Comparison of ENCODE assay signal across 8 cellular contexts in the genomic region with DNA sequence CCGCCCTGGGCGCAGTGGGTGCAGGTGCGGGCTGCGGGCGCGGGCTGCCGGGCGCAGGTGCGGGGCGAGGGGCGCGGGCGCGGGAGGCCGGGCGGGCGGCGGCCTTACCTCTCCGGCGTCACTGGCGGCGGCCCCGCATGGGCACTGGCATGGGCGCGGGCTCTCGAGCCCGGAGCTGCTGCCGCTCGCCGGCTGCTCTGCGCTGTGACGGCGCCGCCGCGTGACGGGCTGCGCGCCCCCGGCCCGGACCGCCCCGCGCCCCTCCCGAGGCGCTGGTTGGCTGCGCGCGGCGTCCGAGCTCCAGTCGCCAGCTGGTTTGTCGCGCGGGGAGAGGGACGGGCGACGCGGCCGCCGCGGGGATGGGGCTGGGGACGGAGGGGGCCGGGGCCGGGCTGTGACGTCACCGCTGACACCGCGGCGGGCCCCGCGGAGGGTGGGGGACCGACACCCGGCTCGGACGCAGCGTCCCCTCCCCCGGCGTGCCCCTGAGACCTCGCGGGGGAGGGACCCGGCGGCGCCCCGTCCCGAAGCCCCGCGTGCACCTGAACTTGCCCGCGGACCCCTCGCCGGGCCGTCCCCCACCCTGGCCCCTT. TPM values are rescaled to one million over a fixed set of nuclear protein-coding genes. Genes with fewer than 3 reads are reported as not detected.
A peak's percentile ranks its signal among the peaks of the same experiment; 100 is the strongest.
DNase-seq lines count a peak whose midpoint lies in the region; ATAC-seq and TF ChIP-seq lines count a peak whose summit lies in the region.

A gene with protein sequence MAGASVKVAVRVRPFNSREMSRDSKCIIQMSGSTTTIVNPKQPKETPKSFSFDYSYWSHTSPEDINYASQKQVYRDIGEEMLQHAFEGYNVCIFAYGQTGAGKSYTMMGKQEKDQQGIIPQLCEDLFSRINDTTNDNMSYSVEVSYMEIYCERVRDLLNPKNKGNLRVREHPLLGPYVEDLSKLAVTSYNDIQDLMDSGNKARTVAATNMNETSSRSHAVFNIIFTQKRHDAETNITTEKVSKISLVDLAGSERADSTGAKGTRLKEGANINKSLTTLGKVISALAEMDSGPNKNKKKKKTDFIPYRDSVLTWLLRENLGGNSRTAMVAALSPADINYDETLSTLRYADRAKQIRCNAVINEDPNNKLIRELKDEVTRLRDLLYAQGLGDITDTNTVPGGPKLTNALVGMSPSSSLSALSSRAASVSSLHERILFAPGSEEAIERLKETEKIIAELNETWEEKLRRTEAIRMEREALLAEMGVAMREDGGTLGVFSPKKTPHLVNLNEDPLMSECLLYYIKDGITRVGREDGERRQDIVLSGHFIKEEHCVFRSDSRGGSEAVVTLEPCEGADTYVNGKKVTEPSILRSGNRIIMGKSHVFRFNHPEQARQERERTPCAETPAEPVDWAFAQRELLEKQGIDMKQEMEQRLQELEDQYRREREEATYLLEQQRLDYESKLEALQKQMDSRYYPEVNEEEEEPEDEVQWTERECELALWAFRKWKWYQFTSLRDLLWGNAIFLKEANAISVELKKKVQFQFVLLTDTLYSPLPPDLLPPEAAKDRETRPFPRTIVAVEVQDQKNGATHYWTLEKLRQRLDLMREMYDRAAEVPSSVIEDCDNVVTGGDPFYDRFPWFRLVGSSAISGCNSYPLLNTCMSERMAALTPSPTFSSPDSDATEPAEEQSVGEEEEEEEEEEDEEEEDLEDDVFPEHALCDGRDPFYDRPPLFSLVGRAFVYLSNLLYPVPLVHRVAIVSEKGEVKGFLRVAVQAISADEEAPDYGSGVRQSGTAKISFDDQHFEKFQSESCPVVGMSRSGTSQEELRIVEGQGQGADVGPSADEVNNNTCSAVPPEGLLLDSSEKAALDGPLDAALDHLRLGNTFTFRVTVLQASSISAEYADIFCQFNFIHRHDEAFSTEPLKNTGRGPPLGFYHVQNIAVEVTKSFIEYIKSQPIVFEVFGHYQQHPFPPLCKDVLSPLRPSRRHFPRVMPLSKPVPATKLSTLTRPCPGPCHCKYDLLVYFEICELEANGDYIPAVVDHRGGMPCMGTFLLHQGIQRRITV (N-terminal part only) (minus strand): TSS at position 206 of the 593 bp plus-strand sequence. CDS start 22,467 bp downstream, outside the sequence.

- H3K4me3 Mint-ChIP-seq in Caco-2 (ENCODE audit: unreplicated experiment), result peak within 1 kb of the TSS; percentile 70

- H3K27me3 ChIP-seq in Caco-2 (replicated peaks; ENCODE audit: control insufficient read depth, insufficient read depth, low read length), result no peaks in the 10 kb centered on the region
- H3K27me3 ChIP-seq in adipocyte (replicated peaks; ENCODE audit: control insufficient read depth, insufficient read depth, low read length), result peaks cover 70% of the 10 kb centered on the region
- peaks cover 65 to 83% of the 10 kb centered on the region in 2 experiments for H3K27me3 ChIP-seq in mesenchymal stem cell (ENCODE audit: control insufficient read depth in 1 of 2, insufficient read depth in 1 of 2, low read length in 2 of 2)

- H2BK120ac ChIP-seq in mesenchymal stem cell (ENCODE audit: low read depth, low read length), result no peak within 1 kb of the TSS

- peaks cover 21% of the 10 kb centered on the region for H3K27me3 Mint-ChIP-seq in Caco-2 (ENCODE audit: insufficient read depth, unreplicated experiment)

- no peaks in the 10 kb centered on the region for H3K4me1 Mint-ChIP-seq in Caco-2 (ENCODE audit: low read depth, unreplicated experiment)

- ATAC-seq in GM21367 (IDR thresholded peaks at IDR 0.05; ENCODE audit: unreplicated experiment), result no peak
- ATAC-seq in HG03045 (IDR thresholded peaks at IDR 0.05; ENCODE audit: unreplicated experiment), result no peak
- no peak for ATAC-seq in HG03521 (IDR thresholded peaks at IDR 0.05; ENCODE audit: unreplicated experiment)

- no peak for TF ChIP-seq CTCF in Caco-2 (IDR thresholded peaks at IDR 0.05; ENCODE audit: insufficient read depth in 1 of 2, low read depth in 1 of 2, low read length in 1 of 2, severe bottlenecking in 1 of 2, unreplicated experiment in 1 of 2)

- peak within 1 kb of the TSS; percentile 27 for H3K4me3 ChIP-seq in Caco-2 (ENCODE audit: low read depth, low read length)
- H3K4me3 ChIP-seq in adipocyte (ENCODE audit: low read length), result no peak within 1 kb of the TSS
- no peak within 1 kb of the TSS for H3K4me3 ChIP-seq in mesenchymal stem cell (ENCODE audit: insufficient read depth in 1 of 2, low read depth in 1 of 2, low read length in 2 of 2)

- POLR2A ChIA-PET in Caco-2 (lab: Charles Lee), result interaction anchor here (0.6 to 1.0 kb wide), 2 partner anchors 26 to 77 kb away, joined by 8 to 10 read pairs; no protein-coding TSS in a partner anchor

- H2AK5ac ChIP-seq in mesenchymal stem cell (ENCODE audit: low read length, severe bottlenecking), result no peak within 1 kb of the TSS

- no peak within 1 kb of the TSS for H3K27ac Mint-ChIP-seq in Caco-2 (ENCODE audit: unreplicated experiment)

- no peak within 1 kb of the TSS for H3K9ac ChIP-seq in adipocyte (ENCODE audit: low read length)
- no peak within 1 kb of the TSS for H3K9ac ChIP-seq in mesenchymal stem cell (ENCODE audit: low read length)

- H3K4ac ChIP-seq in mesenchymal stem cell (ENCODE audit: low read depth in 1 of 2, low read length in 2 of 2), result no peak within 1 kb of the TSS

- H2BK12ac ChIP-seq in mesenchymal stem cell (ENCODE audit: low read length in 2 of 2), result no peak within 1 kb of the TSS

- H3K9me3 ChIP-seq in Caco-2 (no peaks in the 10 kb centered on the region), adipocyte (ENCODE audit: control insufficient read depth, low read length) (peaks cover 16% of the 10 kb centered on the region), mesenchymal stem cell (ENCODE audit: control insufficient read depth, low read length) (peaks cover 18% of the 10 kb centered on the region)

- DNase-seq in Caco-2, result peak in 1 of 2 experiments; percentile 79
- peak; percentile 61 to 85 for DNase-seq in NCI-H187 (lab: John Stamatoyannopoulos, UW)
- peak; percentile 29 for DNase-seq in adipocyte (ENCODE audit: low read depth)
- DNase-seq in mesenchymal stem cell, result no peak
- DNase-seq in T-helper 1 cell, result no peak

- H2BK5ac ChIP-seq in mesenchymal stem cell (ENCODE audit: low read depth, low read length, poor library complexity, severe bottlenecking), result no peak within 1 kb of the TSS

- H3K18ac ChIP-seq in mesenchymal stem cell (ENCODE audit: low read depth in 1 of 2, low read length in 2 of 2), result no peak within 1 kb of the TSS

- no peak within 1 kb of the TSS for H3K23ac ChIP-seq in mesenchymal stem cell (ENCODE audit: low read length in 2 of 2)

- H3K27ac ChIP-seq in mesenchymal stem cell (ENCODE audit: low read length, poor library complexity, severe bottlenecking), result no peak within 1 kb of the TSS

- no peaks in the 10 kb centered on the region for H3K79me1 ChIP-seq in mesenchymal stem cell (replicated peaks; ENCODE audit: low read length, poor library complexity, severe bottlenecking)

- H3K36me3 ChIP-seq in Caco-2 (ENCODE audit: control insufficient read depth, insufficient read depth, low read length), result no peaks in the 10 kb centered on the region
- no peaks in the 10 kb centered on the region for H3K36me3 ChIP-seq in adipocyte (ENCODE audit: control insufficient read depth, insufficient read depth, low read length, severe bottlenecking)
- H3K36me3 ChIP-seq in mesenchymal stem cell (ENCODE audit: control insufficient read depth in 1 of 2, insufficient read depth in 2 of 2, low read depth in 1 of 2, low read length in 2 of 2), result no peaks in the 10 kb centered on the region

- 3% methylated on average over 31 of the region's 93 CpGs for WGBS in mesenchymal stem cell

- no TSS peak for BruUV-seq in Caco-2 (replicated peaks; lab: Mats Ljungman, UMichigan)

- no peak within 1 kb of the TSS for H4K8ac ChIP-seq in mesenchymal stem cell (ENCODE audit: low read length)

- H2BK15ac ChIP-seq in mesenchymal stem cell (ENCODE audit: low read depth, poor library complexity, severe bottlenecking), result no peak within 1 kb of the TSS

- no peak within 1 kb of the TSS for H2AFZ ChIP-seq in mesenchymal stem cell (ENCODE audit: low read depth, low read length)

- peaks cover 9% of the 10 kb centered on the region for H3K9me3 Mint-ChIP-seq in Caco-2 (ENCODE audit: unreplicated experiment)

- no peaks in the 10 kb centered on the region for H3K36me3 Mint-ChIP-seq in Caco-2 (ENCODE audit: insufficient read depth, unreplicated experiment)

- CTCF ChIA-PET in Caco-2 (lab: Charles Lee), result interaction anchor here (1.7 kb wide), 1 partner anchor 20 kb away, joined by 11 read pairs; no protein-coding TSS in a partner anchor

- H4K91ac ChIP-seq in mesenchymal stem cell (ENCODE audit: low read length), result no peak within 1 kb of the TSS

- no peak within 1 kb of the TSS for H3K14ac ChIP-seq in mesenchymal stem cell (ENCODE audit: low read length in 2 of 2)

- intact Hi-C loops in Caco-2 (cut with micrococcal nuclease; ENCODE audit: unreplicated experiment), result no loop called here

- H3K4me1 ChIP-seq in Caco-2, result no peaks in the 10 kb centered on the region
- no peaks in the 10 kb centered on the region for H3K4me1 ChIP-seq in adipocyte (ENCODE audit: control insufficient read depth, insufficient read depth, low read length)
- H3K4me1 ChIP-seq in mesenchymal stem cell (ENCODE audit: control insufficient read depth, insufficient read depth, low read depth, low read length), result peaks cover 22% of the 10 kb centered on the region

- H3K4me2 ChIP-seq in mesenchymal stem cell (ENCODE audit: low read length, poor library complexity, severe bottlenecking), result peak within 1 kb of the TSS; percentile 30

RNA-seq across cellular contexts. Expression of the gene that starts here (rescaled TPM):
- total RNA-seq in Caco-2 (2022), result 29.8 and 33.1 TPM in 2 replicates
- 0.07 TPM for polyA plus RNA-seq in mesenchymal stem cell (2013, experiment 1 of 2)
- polyA plus RNA-seq in mesenchymal stem cell (2013, experiment 2 of 2), result 0.01 TPM

Comparison
In these comparisons a context has a peak if more than half of its experiments do, and no peak if none do; other contexts are left out.
1. DNase-seq: peak in NCI-H187 (2 of 2) and adipocyte (single experiment); none in mesenchymal stem cell (single experiment) and T-helper 1 cell (0 of 5).